ENCODE assay signal across 1 cellular context in genomic region chr1:116763116-116763786, GRCh38.
TF ChIP-seq lines count a peak whose summit lies in the region.

No MANE protein-coding gene starts in this region.

TF ChIP-seq in SK-N-SH, 30 proteins besides CTCF, POLR2A, EP300 and RAD21 (continued from another document):
- TF ChIP-seq, protein P1, sequence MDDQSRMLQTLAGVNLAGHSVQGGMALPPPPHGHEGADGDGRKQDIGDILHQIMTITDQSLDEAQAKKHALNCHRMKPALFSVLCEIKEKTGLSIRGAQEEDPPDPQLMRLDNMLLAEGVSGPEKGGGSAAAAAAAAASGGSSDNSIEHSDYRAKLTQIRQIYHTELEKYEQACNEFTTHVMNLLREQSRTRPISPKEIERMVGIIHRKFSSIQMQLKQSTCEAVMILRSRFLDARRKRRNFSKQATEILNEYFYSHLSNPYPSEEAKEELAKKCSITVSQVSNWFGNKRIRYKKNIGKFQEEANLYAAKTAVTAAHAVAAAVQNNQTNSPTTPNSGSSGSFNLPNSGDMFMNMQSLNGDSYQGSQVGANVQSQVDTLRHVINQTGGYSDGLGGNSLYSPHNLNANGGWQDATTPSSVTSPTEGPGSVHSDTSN (IDR thresholded peaks at IDR 0.05): no peak
- TF ChIP-seq, protein P2, sequence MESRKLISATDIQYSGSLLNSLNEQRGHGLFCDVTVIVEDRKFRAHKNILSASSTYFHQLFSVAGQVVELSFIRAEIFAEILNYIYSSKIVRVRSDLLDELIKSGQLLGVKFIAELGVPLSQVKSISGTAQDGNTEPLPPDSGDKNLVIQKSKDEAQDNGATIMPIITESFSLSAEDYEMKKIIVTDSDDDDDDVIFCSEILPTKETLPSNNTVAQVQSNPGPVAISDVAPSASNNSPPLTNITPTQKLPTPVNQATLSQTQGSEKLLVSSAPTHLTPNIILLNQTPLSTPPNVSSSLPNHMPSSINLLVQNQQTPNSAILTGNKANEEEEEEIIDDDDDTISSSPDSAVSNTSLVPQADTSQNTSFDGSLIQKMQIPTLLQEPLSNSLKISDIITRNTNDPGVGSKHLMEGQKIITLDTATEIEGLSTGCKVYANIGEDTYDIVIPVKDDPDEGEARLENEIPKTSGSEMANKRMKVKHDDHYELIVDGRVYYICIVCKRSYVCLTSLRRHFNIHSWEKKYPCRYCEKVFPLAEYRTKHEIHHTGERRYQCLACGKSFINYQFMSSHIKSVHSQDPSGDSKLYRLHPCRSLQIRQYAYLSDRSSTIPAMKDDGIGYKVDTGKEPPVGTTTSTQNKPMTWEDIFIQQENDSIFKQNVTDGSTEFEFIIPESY (IDR thresholded peaks at IDR 0.05; ENCODE audit: borderline replicate concordance, low read depth): no peak
- TF ChIP-seq FOXJ3 (CRISPR knock-in tag; IDR thresholded peaks at IDR 0.05): no peak
- TF ChIP-seq ELF1 (IDR thresholded peaks at IDR 0.05): no peak
- no peak for TF ChIP-seq NRF1 (IDR thresholded peaks at IDR 0.05; ENCODE audit: low read depth, low read length)
